21 cellular contexts compared by ENCODE assay signal in genomic region chr1:77557053-77557452, GRCh38.
"Had no signal": no experiment of that assay in that cellular context is flagged by ENCODE, and none has a peak within 500 bp of the region (broad histone marks: within the 10 kb centered on the region; RNA-seq: fewer than 3 reads in every experiment).

No MANE protein-coding gene starts in this region.

- H3K9me3 ChIP-seq: gastrocnemius medialis, heart right ventricle, left lung, neutrophil, tibial nerve, uterus had no signal

- DNase-seq: activated CD4-positive, alpha-beta memory T cell treated with anti-CD3 and anti-CD28 coated beads, Interleukin-2, amount 10 ng/mL, durations not matched to agents 7 days and 5 days; activated CD4-positive, alpha-beta T cell treated with anti-CD3 and anti-CD28 coated beads for 4 hours; activated effector memory CD4-positive, alpha-beta T cell treated with anti-CD3 and anti-CD28 coated beads, Interleukin-2, amount 50 U/mL, for 16 hours; activated T-cell treated with anti-CD3 and anti-CD28 coated beads, Interleukin-2, amount 50 U/mL, for 24 hours; anterior cingulate cortex; dorsolateral prefrontal cortex; endodermal cell; gastrocnemius medialis; heart right ventricle; left lung; mammary epithelial cell; naive B cell; posterior cingulate gyrus; stimulated activated CD4-positive, alpha-beta T cell treated with anti-CD3 and anti-CD28 coated beads, Interleukin-4, amount 100 ng/mL, for 1 hour; stimulated activated naive CD4-positive, alpha-beta T cell treated with Interleukin-2 at 50 U/mL for 16 hours; substantia nigra; uterus had no signal

- H3K27ac ChIP-seq: gastrocnemius medialis, heart right ventricle, left lung, neutrophil, tibial nerve, uterus had no signal

- H3K27me3 Mint-ChIP-seq: activated CD4-positive, alpha-beta memory T cell treated with anti-CD3 and anti-CD28 coated beads, Interleukin-2, amount 10 ng/mL, durations not matched to agents 7 days and 5 days; activated naive CD8-positive, alpha-beta T cell; activated T-cell treated with anti-CD3 and anti-CD28 coated beads, Interleukin-2, amount 50 U/mL, for 24 hours; naive B cell had no signal

- H3K27ac Mint-ChIP-seq: activated CD4-positive, alpha-beta memory T cell treated with anti-CD3 and anti-CD28 coated beads, Interleukin-2, amount 10 ng/mL, durations not matched to agents 7 days and 5 days; activated naive CD8-positive, alpha-beta T cell; endodermal cell; T-helper 1 cell treated with Interleukin-12 subunit alpha and Interleukin-12 subunit beta and Interleukin-4 antibody, amounts not matched to agents 30 μg/mL and 1 μg/mL, for 36 hours had no signal

- H3K9me3 Mint-ChIP-seq: activated CD4-positive, alpha-beta memory T cell treated with anti-CD3 and anti-CD28 coated beads, Interleukin-2, amount 10 ng/mL, durations not matched to agents 7 days and 5 days; endodermal cell; T-helper 1 cell treated with Interleukin-12 subunit alpha and Interleukin-12 subunit beta and Interleukin-4 antibody, amounts not matched to agents 30 μg/mL and 1 μg/mL, for 36 hours had no signal

- H3K4me3 Mint-ChIP-seq: activated CD4-positive, alpha-beta memory T cell treated with anti-CD3 and anti-CD28 coated beads, Interleukin-2, amount 10 ng/mL, durations not matched to agents 7 days and 5 days; activated naive CD8-positive, alpha-beta T cell; activated T-cell treated with anti-CD3 and anti-CD28 coated beads, Interleukin-2, amount 50 U/mL, for 24 hours; endodermal cell; naive B cell; T-helper 1 cell treated with Interleukin-12 subunit alpha and Interleukin-12 subunit beta and Interleukin-4 antibody, amounts not matched to agents 30 μg/mL and 1 μg/mL, for 36 hours had no signal

- ATAC-seq: gastrocnemius medialis, heart right ventricle, left lung had no signal

- H3K4me3 ChIP-seq: dorsolateral prefrontal cortex, gastrocnemius medialis, heart right ventricle, left lung, tibial nerve, uterus had no signal

- H3K4me1 ChIP-seq: gastrocnemius medialis, heart right ventricle, tibial nerve, uterus had no signal

- H3K27me3 ChIP-seq: dorsolateral prefrontal cortex, gastrocnemius medialis, heart right ventricle, left lung, neutrophil, tibial nerve, uterus had no signal

- H3K36me3 ChIP-seq: gastrocnemius medialis, left lung, neutrophil, uterus had no signal
